14 cellular contexts compared by ENCODE assay signal in genomic region chr19:20359933-20360720, GRCh38.
DNase-seq lines count a peak whose midpoint lies in the region; ATAC-seq and TF ChIP-seq lines count a peak whose summit lies in the region.
"Had no signal": no experiment of that assay in that cellular context is flagged by ENCODE, and none has a peak within 500 bp of the region (broad histone marks: within the 10 kb centered on the region; RNA-seq: fewer than 3 reads in every experiment).

No MANE protein-coding gene starts in this region.

- peaks cover 7% of the 10 kb centered on the region for H3K9me3 Mint-ChIP-seq in CD4-positive, alpha-beta T cell

- H4K20me1 ChIP-seq in SK-N-SH (ENCODE audit: insufficient read depth): no peaks in the 10 kb centered on the region

- WGBS in SK-N-SH (ENCODE audit: low lambda C conversion rate): 41% methylated on average over 11 of the region's 11 CpGs

- H3K27ac Mint-ChIP-seq in CD4-positive, alpha-beta T cell: no peak overlapping the region
- H3K27ac Mint-ChIP-seq: activated T-helper 1 cell treated with anti-CD3 and anti-CD28 coated beads, Interleukin-12 subunit alpha, Interleukin-12 subunit beta, Interleukin-2, Interleukin-4 antibody, amounts not matched to agents 30 ng/mL and 10 ng/mL and 1 ng/mL, durations not matched to agents 14 hours and 24 hours and 36 hours; brain had no signal

- H3K27ac ChIP-seq in SK-N-SH (ENCODE audit: low read depth in 2 of 2, low read length in 1 of 2): no peak overlapping the region
- H3K27ac ChIP-seq in CD4-positive, alpha-beta T cell (ENCODE audit: low read depth, low read length): no peak overlapping the region
- H3K27ac ChIP-seq: epithelial cell of prostate, SJSA1, tibial nerve had no signal

- no peak overlapping the region for H3K4me3 ChIP-seq in SK-N-SH (ENCODE audit: low read depth in 2 of 2, low read length in 1 of 2)
- H3K4me3 ChIP-seq: SJSA1, tibial nerve had no signal

- H3K4me1 Mint-ChIP-seq in CD4-positive, alpha-beta T cell (ENCODE audit: low read depth): no peaks in the 10 kb centered on the region
- H3K4me1 Mint-ChIP-seq: brain had no signal

- no peak overlapping the region for H3K4me3 Mint-ChIP-seq in CD4-positive, alpha-beta T cell
- H3K4me3 Mint-ChIP-seq: activated T-helper 1 cell treated with anti-CD3 and anti-CD28 coated beads, Interleukin-12 subunit alpha, Interleukin-12 subunit beta, Interleukin-2, Interleukin-4 antibody, amounts not matched to agents 30 ng/mL and 10 ng/mL and 1 ng/mL, durations not matched to agents 14 hours and 24 hours and 36 hours; brain had no signal

- no peaks in the 10 kb centered on the region for H3K27me3 ChIP-seq in SK-N-SH (ENCODE audit: insufficient read depth)
- no peaks in the 10 kb centered on the region for H3K27me3 ChIP-seq in CD4-positive, alpha-beta T cell (ENCODE audit: control insufficient read depth, insufficient read depth, low read length)
- H3K27me3 ChIP-seq: SJSA1, tibial nerve had no signal

- H3K9me3 ChIP-seq in SK-N-SH: no peaks in the 10 kb centered on the region
- H3K9me3 ChIP-seq in CD4-positive, alpha-beta T cell (ENCODE audit: control insufficient read depth, low read length): peaks cover 4% of the 10 kb centered on the region

- no peak overlapping the region for H3K4me2 ChIP-seq in SK-N-SH

- H3K36me3 Mint-ChIP-seq in CD4-positive, alpha-beta T cell (ENCODE audit: low read depth): no peaks in the 10 kb centered on the region
- H3K36me3 Mint-ChIP-seq: brain had no signal

- no peak overlapping the region for H3K9ac ChIP-seq in SK-N-SH

- H3F3A ChIP-seq in SK-N-SH (replicated peaks; ENCODE audit: insufficient read depth): no peaks in the 10 kb centered on the region

- POLR2A ChIA-PET in SK-N-SH (lab: Yijun Ruan, JAX): interaction anchor here (1.0 kb wide), 1 partner anchor 112 kb away, joined by 5 read pairs; no protein-coding TSS in a partner anchor
- POLR2A ChIA-PET in CD4-positive, alpha-beta T cell (lab: Charles Lee): no interaction called here

- H3K9me2 ChIP-seq in SK-N-SH: no peaks in the 10 kb centered on the region

- intact Hi-C loops in CD4-positive, alpha-beta T cell (cut with DNase I, micrococcal nuclease): no loop called here

- H3K27me3 Mint-ChIP-seq in CD4-positive, alpha-beta T cell: no peaks in the 10 kb centered on the region

- peak; percentile 76 for TF ChIP-seq RAD21 in SK-N-SH (IDR thresholded peaks at IDR 0.05; ENCODE audit: low read length)

- no peaks in the 10 kb centered on the region for H3K79me2 ChIP-seq in SK-N-SH (ENCODE audit: insufficient read depth)

- no peak for TF ChIP-seq EP300 in SK-N-SH (IDR thresholded peaks at IDR 0.05; ENCODE audit: borderline replicate concordance in 1 of 2, low read depth in 1 of 2, low read length in 1 of 2)

- 0 out of 2 replicates have a peak, but pooled peaks have one; percentile 7 for TF ChIP-seq CTCF in SK-N-SH (IDR thresholded peaks at IDR 0.05)
- no peak for TF ChIP-seq CTCF in CD4-positive, alpha-beta T cell (IDR thresholded peaks at IDR 0.05)

- no peaks in the 10 kb centered on the region for H3K36me3 ChIP-seq in SK-N-SH (replicated peaks in 1 of 2; ENCODE audit: control insufficient read depth in 1 of 2, insufficient read depth in 2 of 2, low read length in 1 of 2)
- H3K36me3 ChIP-seq: SJSA1, tibial nerve had no signal

- peaks cover 0 to 4% of the 10 kb centered on the region in 2 experiments; a peak in 1 of 4 replicates for H3K4me1 ChIP-seq in SK-N-SH (ENCODE audit: control insufficient read depth in 1 of 2, insufficient read depth in 2 of 2, low read depth in 1 of 2, low read length in 1 of 2)
- H3K4me1 ChIP-seq: SJSA1, tibial nerve had no signal

- no peak for ATAC-seq in SK-N-SH treated with all-trans-retinoic acid at 6 μM for 48 hours
- no peak for ATAC-seq in GM18498 (IDR thresholded peaks at IDR 0.05; ENCODE audit: unreplicated experiment)
- no peak for ATAC-seq in CD4-positive, alpha-beta T cell (ENCODE audit: poor library complexity)

- peak; percentile 57 for DNase-seq in SK-N-SH
- DNase-seq in RKO (ENCODE audit: low spot score): peak; percentile 4
- DNase-seq in inferior parietal cortex (ENCODE audit: extremely low spot score): peak; percentile 29
- peak; percentile 68 for DNase-seq in superior temporal gyrus (ENCODE audit: extremely low spot score)
- no peak for DNase-seq in CD4-positive, alpha-beta T cell
- DNase-seq in GF-D8 (lab: John Stamatoyannopoulos, UW): no peak
- DNase-seq: Kasumi-1 had no signal

- no peak overlapping the region for H2AFZ ChIP-seq in SK-N-SH (ENCODE audit: low read depth)

- CTCF ChIA-PET in SK-N-SH (lab: Yijun Ruan, JAX): interaction anchor here (0.5 to 2.5 kb wide), 30 partner anchors 8 to 361 kb away, joined by 3 to 41 read pairs (median 3); partner anchors contain the start of genes ZNF486 and ZNF737
- CTCF ChIA-PET in CD4-positive, alpha-beta T cell (lab: Charles Lee): no interaction called here

TF ChIP-seq in SK-N-SH, 30 proteins besides CTCF, POLR2A, EP300 and RAD21:
- TF ChIP-seq SMC3 (IDR thresholded peaks at IDR 0.05; ENCODE audit: low read depth, low read length) (peak; percentile 51), RCOR1 (IDR thresholded peaks at IDR 0.05; ENCODE audit: low read length) (no peak), JUND (IDR thresholded peaks at IDR 0.05) (no peak), FOSL2 (IDR thresholded peaks at IDR 0.05; ENCODE audit: borderline replicate concordance, low read depth) (no peak)
- TF ChIP-seq, protein P1, sequence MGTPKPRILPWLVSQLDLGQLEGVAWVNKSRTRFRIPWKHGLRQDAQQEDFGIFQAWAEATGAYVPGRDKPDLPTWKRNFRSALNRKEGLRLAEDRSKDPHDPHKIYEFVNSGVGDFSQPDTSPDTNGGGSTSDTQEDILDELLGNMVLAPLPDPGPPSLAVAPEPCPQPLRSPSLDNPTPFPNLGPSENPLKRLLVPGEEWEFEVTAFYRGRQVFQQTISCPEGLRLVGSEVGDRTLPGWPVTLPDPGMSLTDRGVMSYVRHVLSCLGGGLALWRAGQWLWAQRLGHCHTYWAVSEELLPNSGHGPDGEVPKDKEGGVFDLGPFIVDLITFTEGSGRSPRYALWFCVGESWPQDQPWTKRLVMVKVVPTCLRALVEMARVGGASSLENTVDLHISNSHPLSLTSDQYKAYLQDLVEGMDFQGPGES (IDR thresholded peaks at IDR 0.05; ENCODE audit: low read depth, low read length): no peak

TF ChIP-seq in SK-N-SH treated with all-trans-retinoic acid at 6 μM for 48 hours, 23 proteins besides CTCF, POLR2A, EP300 and RAD21:
- no peak for TF ChIP-seq OSR1 (CRISPR knock-in tag; IDR thresholded peaks at IDR 0.05)
- no peak for TF ChIP-seq ZNF565 (CRISPR knock-in tag; conservative IDR thresholded peaks at IDR 0.05; ENCODE audit: low read depth)

Comparison
In these comparisons a context has a peak if more than half of its experiments do, and no peak if none do; other contexts are left out.
1. DNase-seq: peak in SK-N-SH (single experiment), RKO (single experiment), inferior parietal cortex (single experiment) and superior temporal gyrus (single experiment); none in CD4-positive, alpha-beta T cell (0 of 10) and GF-D8 (single experiment).